In the genomic region with DNA sequence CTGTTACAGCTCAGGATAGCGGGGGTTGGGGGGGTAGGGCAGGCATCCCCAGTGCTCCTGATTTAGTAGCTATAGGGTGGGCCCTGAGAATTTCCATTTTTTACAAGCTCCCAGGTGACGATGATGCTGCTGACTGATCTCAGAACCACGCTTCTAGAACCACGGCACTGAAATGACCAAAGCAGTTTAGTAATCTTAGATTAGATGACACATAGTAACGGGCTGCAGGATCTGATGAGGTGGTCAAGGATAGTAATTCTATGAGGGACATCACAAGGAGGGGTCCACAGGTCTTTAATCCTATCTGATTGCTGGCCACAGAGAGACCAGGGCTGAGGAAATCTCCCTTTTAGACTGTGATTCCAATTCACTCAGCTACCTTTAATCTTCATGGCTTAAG, we compare ENCODE assay signal across 8 cellular contexts.
"Had no signal": no experiment of that assay in that cellular context is flagged by ENCODE, and none has a peak within 500 bp of the region (broad histone marks: within the 10 kb centered on the region; RNA-seq: fewer than 3 reads in every experiment).

No MANE protein-coding gene starts in this region.

- H3K27ac ChIP-seq: HL-60, KMS-11 had no signal

- H3K4me3 ChIP-seq: K562 had no signal

- FAIRE-seq: HTR-8/SVneo, K562 had no signal

- H3K4me2 ChIP-seq: KMS-11 had no signal

- ATAC-seq: K562 had no signal

- H3K27me3 Mint-ChIP-seq: IgD-negative memory B cell had no signal

- H3K9ac ChIP-seq: KMS-11 had no signal

- DNase-seq: IMR-90, KBM-7, KG1 had no signal
